ENCODE assay signal across 2 cellular contexts in genomic region chr11:121241300-121242176, GRCh38.
TF ChIP-seq lines count a peak whose summit lies in the region.

No MANE protein-coding gene starts in this region.

TF ChIP-seq in SK-N-SH, 30 proteins besides CTCF, POLR2A, EP300 and RAD21 (continued from another document):
- TF ChIP-seq USF1 (IDR thresholded peaks at IDR 0.05; ENCODE audit: borderline replicate concordance, low read depth): no peak
- TF ChIP-seq IRF3 (IDR thresholded peaks at IDR 0.05; ENCODE audit: low read depth, low read length): no peak

TF ChIP-seq in SK-N-SH treated with all-trans-retinoic acid at 6 μM for 48 hours, 23 proteins besides CTCF, POLR2A, EP300 and RAD21 (continued from another document):
- no peak for TF ChIP-seq ZFP3 (CRISPR knock-in tag; IDR thresholded peaks at IDR 0.05)
- TF ChIP-seq ZNF8 (CRISPR knock-in tag; IDR thresholded peaks at IDR 0.05): no peak
- TF ChIP-seq PATZ1 (CRISPR knock-in tag; IDR thresholded peaks at IDR 0.05; ENCODE audit: borderline replicate concordance): no peak
- no peak for TF ChIP-seq CSDC2 (CRISPR knock-in tag; IDR thresholded peaks at IDR 0.05)
- no peak for TF ChIP-seq ZNF70 (CRISPR knock-in tag; IDR thresholded peaks at IDR 0.05)
- TF ChIP-seq TCF4 (CRISPR knock-in tag; IDR thresholded peaks at IDR 0.05; ENCODE audit: borderline replicate concordance): no peak
- TF ChIP-seq ZNF565 (CRISPR knock-in tag; conservative IDR thresholded peaks at IDR 0.05; ENCODE audit: low read depth): no peak
- no peak for TF ChIP-seq ZC3H10 (CRISPR knock-in tag; IDR thresholded peaks at IDR 0.05)
- no peak for TF ChIP-seq RARB (CRISPR knock-in tag; IDR thresholded peaks at IDR 0.05)
- no peak for TF ChIP-seq OSR1 (CRISPR knock-in tag; IDR thresholded peaks at IDR 0.05)
- no peak for TF ChIP-seq CREB5 (CRISPR knock-in tag; IDR thresholded peaks at IDR 0.05; ENCODE audit: low read depth)
